Comparison of ENCODE assay signal across 21 cellular contexts in genomic region chr1:205329719-205330118, GRCh38. TPM values are rescaled to one million over a fixed set of nuclear protein-coding genes. Genes with fewer than 3 reads are reported as not detected.
DNase-seq lines count a peak whose midpoint lies in the region; TF ChIP-seq lines count a peak whose summit lies in the region.
"Had no signal": no experiment of that assay in that cellular context is flagged by ENCODE, and none has a peak within 500 bp of the region (broad histone marks: within the 10 kb centered on the region; RNA-seq: fewer than 3 reads in every experiment).

No MANE protein-coding gene starts in this region.

- H3K4me3 ChIP-seq in WERI-Rb-1 (ENCODE audit: low read depth, low read length), result no peak overlapping the region
- H3K4me3 ChIP-seq in neuronal stem cell (ENCODE audit: low read length in 2 of 2), result no peak overlapping the region

- H3K4me3 Mint-ChIP-seq in mesothelial cell of epicardium, result no peak overlapping the region

- H2AK5ac ChIP-seq in neuronal stem cell (ENCODE audit: low read depth, low read length), result peak overlapping the region; percentile 23

- peaks cover 2% of the 10 kb centered on the region for H3K27me3 Mint-ChIP-seq in mesothelial cell of epicardium (ENCODE audit: low read depth)

- H2BK12ac ChIP-seq in neuronal stem cell (ENCODE audit: low read length), result no peak overlapping the region

- no peak overlapping the region for H2BK5ac ChIP-seq in neuronal stem cell (ENCODE audit: low read length)

- H3K9me3 Mint-ChIP-seq in mesothelial cell of epicardium, result no peaks in the 10 kb centered on the region

- H3K36me3 ChIP-seq in WERI-Rb-1 (no peaks in the 10 kb centered on the region), neuronal stem cell (replicated peaks in 1 of 2; ENCODE audit: control insufficient read depth in 2 of 2, insufficient read depth in 2 of 2, low read length in 2 of 2) (no peaks in the 10 kb centered on the region)

- H3K27me3 ChIP-seq in WERI-Rb-1 (ENCODE audit: insufficient read depth, low read depth, severe bottlenecking) (no peaks in the 10 kb centered on the region), neuronal stem cell (ENCODE audit: control insufficient read depth in 3 of 3, insufficient read depth in 3 of 3, low read depth in 1 of 3, low read length in 3 of 3) (peaks cover 0 to 20% (median 0%) of the 10 kb centered on the region in 3 experiments)

- no peak overlapping the region for H4K91ac ChIP-seq in neuronal stem cell (ENCODE audit: low read depth, low read length, poor library complexity)

- H4K8ac ChIP-seq in neuronal stem cell (ENCODE audit: low read depth, low read length), result no peak overlapping the region

- H3K4me2 ChIP-seq in neuronal stem cell (ENCODE audit: insufficient read depth, low read length, poor library complexity, severe bottlenecking), result no peak overlapping the region

- no peak overlapping the region for H3K23ac ChIP-seq in neuronal stem cell (ENCODE audit: low read depth, low read length, poor library complexity)

- H3K9ac ChIP-seq in neuronal stem cell (ENCODE audit: low read depth, low read length, poor library complexity), result no peak overlapping the region

- TF ChIP-seq CTCF in WERI-Rb-1 (IDR thresholded peaks at IDR 0.05; ENCODE audit: low read depth, low read length) (0 out of 2 replicates have a peak, but pooled peaks have one; percentile 36), mesothelial cell of epicardium (IDR thresholded peaks at IDR 0.05; ENCODE audit: unreplicated experiment) (no peak)

- H3K4me1 ChIP-seq in neuronal stem cell (ENCODE audit: control insufficient read depth in 2 of 2, insufficient read depth in 1 of 2, low read depth in 1 of 2, low read length in 2 of 2), result peaks cover 5 to 24% of the 10 kb centered on the region in 2 donors

- H3K27ac Mint-ChIP-seq in mesothelial cell of epicardium, result no peak overlapping the region

- peak overlapping the region; percentile 15 for H3K18ac ChIP-seq in neuronal stem cell (ENCODE audit: low read length)

- H3K4me1 Mint-ChIP-seq in mesothelial cell of epicardium, result peaks cover 7% of the 10 kb centered on the region

- no peak overlapping the region for H3K14ac ChIP-seq in neuronal stem cell (ENCODE audit: low read length)

- peak; percentile 54 for DNase-seq in NCI-H82 (lab: John Stamatoyannopoulos, UW)
- DNase-seq in NCI-H82 treated with DMSO at 0.1 percent for 48 hours (lab: John Stamatoyannopoulos, UW; ENCODE audit: unreplicated experiment), result no peak
- DNase-seq in WERI-Rb-1, result peak; percentile 84
- no peak for DNase-seq in neuronal stem cell (ENCODE audit: low spot score)
- DNase-seq in mesothelial cell of epicardium (ENCODE audit: low spot score in 2 of 2, unreplicated experiment in 2 of 2), result no peak
- DNase-seq in EL, result no peak
- no peak for DNase-seq in stimulated activated naive CD4-positive, alpha-beta T cell (lab: John Stamatoyannopoulos, UW)
- DNase-seq: Calu3; Karpas-422; NCI-H1092; NCI-H1436; NCI-H1930; NCI-H446; NCI-H526 treated with DMSO at 0.1 percent for 48 hours; NK-92 treated with Interleukin-12 subunit alpha and Interleukin-12 subunit beta, amount 100 ng/mL, for 24 hours; PC-3 had no signal

- H2BK120ac ChIP-seq in neuronal stem cell (ENCODE audit: low read depth, low read length), result no peak overlapping the region

- no peaks in the 10 kb centered on the region for H3K9me3 ChIP-seq in WERI-Rb-1 (ENCODE audit: severe bottlenecking)
- H3K9me3 ChIP-seq in neuronal stem cell (replicated peaks in 1 of 2; ENCODE audit: control insufficient read depth in 2 of 2, insufficient read depth in 1 of 2, low read depth in 1 of 2, low read length in 2 of 2), result no peaks in the 10 kb centered on the region

- H2BK15ac ChIP-seq in neuronal stem cell (ENCODE audit: low read length), result no peak overlapping the region

- no peaks in the 10 kb centered on the region for H3K36me3 Mint-ChIP-seq in mesothelial cell of epicardium

- no peaks in the 10 kb centered on the region for H3K79me1 ChIP-seq in neuronal stem cell (ENCODE audit: low read depth, low read length)

- H2AFZ ChIP-seq in neuronal stem cell (ENCODE audit: low read length), result no peak overlapping the region

- no peak overlapping the region for H3K4ac ChIP-seq in neuronal stem cell (ENCODE audit: low read length)

- no peak overlapping the region for H3K27ac ChIP-seq in WERI-Rb-1
- no peak overlapping the region for H3K27ac ChIP-seq in neuronal stem cell (replicated peaks; ENCODE audit: low read length)

- WGBS in neuronal stem cell (ENCODE audit: extremely low coverage in 2 of 2, insufficient read length in 2 of 2, insufficient replicate concordance in 1 of 2), 2 donors, result no CpG with 5 or more reads among the region's 5 CpGs

RNA-seq across cellular contexts. Expression of gene NUAK2, which starts 8.2 kb away (rescaled TPM):
- polyA plus RNA-seq in neuronal stem cell (2013, experiment 1 of 2), result 55.9 TPM
- polyA plus RNA-seq in neuronal stem cell (2013, experiment 2 of 2), result 57.2 TPM
- total RNA-seq in mesothelial cell of epicardium, result 5.7 to 6.2 TPM (median 5.8 TPM) in 3 replicates

RNA-seq across cellular contexts. Expression of gene KLHDC8A, which starts 27.0 kb away (rescaled TPM):
- polyA plus RNA-seq in neuronal stem cell (2013, experiment 1 of 2), result 87.2 TPM
- 86.1 TPM for polyA plus RNA-seq in neuronal stem cell (2013, experiment 2 of 2)
- total RNA-seq in mesothelial cell of epicardium, result 0.51 to 1.2 TPM (median 0.79 TPM) in 3 replicates
- total RNA-seq: A172, Calu3, H4, HepG2, HT1080, PC-3 had no signal
- polyA plus RNA-seq: BJ, HepG2 had no signal

Comparison
In these comparisons a context has a peak if more than half of its experiments do, and no peak if none do; other contexts are left out.
1. DNase-seq: peak in NCI-H82 (single experiment) and WERI-Rb-1 (single experiment); none in NCI-H82 treated with DMSO at 0.1 percent for 48 hours (single experiment), neuronal stem cell (single experiment), mesothelial cell of epicardium (0 of 2), EL (single experiment) and stimulated activated naive CD4-positive, alpha-beta T cell (0 of 6).